In the genomic region with DNA sequence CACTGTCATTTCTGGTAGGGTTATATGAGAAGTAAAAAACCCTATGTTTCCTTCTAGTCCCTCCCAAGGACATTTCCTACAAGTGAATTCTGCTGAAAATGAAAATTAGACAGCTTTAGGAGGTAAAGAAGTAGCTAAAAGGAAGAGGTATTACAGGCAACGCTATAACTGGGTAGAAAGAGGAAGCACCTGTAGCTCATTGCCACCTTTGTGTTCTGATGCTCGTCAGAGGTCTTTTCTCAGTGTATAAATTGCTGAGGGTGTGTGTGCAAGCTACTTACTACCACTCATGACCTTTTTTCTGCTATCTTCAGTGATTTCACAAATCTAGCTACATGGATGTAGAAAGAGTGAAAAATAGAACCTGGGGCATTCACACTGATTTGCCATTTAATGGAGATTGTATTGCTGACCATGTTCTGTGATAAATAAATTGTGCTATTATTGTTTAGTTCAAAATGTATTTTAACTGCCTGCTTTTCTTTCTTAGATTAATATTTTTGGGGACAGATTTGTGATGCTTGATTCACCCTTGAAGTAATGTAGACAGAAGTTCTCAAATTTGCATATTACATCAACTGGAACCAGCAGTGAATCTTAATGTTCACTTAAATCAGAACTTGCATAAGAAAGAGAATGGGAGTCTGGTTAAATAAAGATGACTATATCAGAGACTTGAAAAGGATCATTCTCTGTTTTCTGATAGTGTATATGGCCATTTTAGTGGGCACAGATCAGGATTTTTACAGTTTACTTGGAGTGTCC, we compare ENCODE assay signal across 8 cellular contexts.
DNase-seq lines count a peak whose midpoint lies in the region; ATAC-seq and TF ChIP-seq lines count a peak whose summit lies in the region.

No MANE protein-coding gene starts in this region.

- TF ChIP-seq CTCF in GM12865 (IDR thresholded peaks at IDR 0.05; ENCODE audit: insufficient read depth, low read depth, low read length, missing control alignments): no peak

- H3K9me3 ChIP-seq in endocrine pancreas (ENCODE audit: control insufficient read depth, low read length): no peaks in the 10 kb centered on the region

- CTCF ChIA-PET in activated naive CD4-positive, alpha-beta T cell treated with anti-CD3 and anti-CD28 coated beads, Interleukin-2, amount 10 ng/mL, durations not matched to agents 7 days and 5 days (lab: Charles Lee): interaction anchor here (1.4 kb wide), 1 partner anchor 262 kb away, joined by 3 read pairs; no protein-coding TSS in a partner anchor

- no peaks in the 10 kb centered on the region for H3K27me3 ChIP-seq in endocrine pancreas (ENCODE audit: control insufficient read depth, insufficient read depth, low read length)

- peaks cover 18% of the 10 kb centered on the region for H3K4me1 ChIP-seq in endocrine pancreas (ENCODE audit: control insufficient read depth, insufficient read depth, low read length)

- no peaks in the 10 kb centered on the region for H3K9me3 Mint-ChIP-seq in activated naive CD4-positive, alpha-beta T cell treated with anti-CD3 and anti-CD28 coated beads, Interleukin-2, amount 10 ng/mL, durations not matched to agents 7 days and 5 days

- peak overlapping the region; percentile 2 for H3K9ac ChIP-seq in endocrine pancreas (ENCODE audit: control insufficient read depth, insufficient read depth, low read length)

- no peaks in the 10 kb centered on the region for H3K36me3 ChIP-seq in endocrine pancreas (ENCODE audit: control insufficient read depth, insufficient read depth, low read length)

- peak; percentile 54 for DNase-seq in GM12865 (ENCODE audit: low read depth)
- DNase-seq in activated effector memory CD4-positive, alpha-beta T cell treated with anti-CD3 and anti-CD28 coated beads, Interleukin-2, amount 50 U/mL, for 16 hours: no peak
- no peak for DNase-seq in activated CD4-positive, CD25-positive, alpha-beta regulatory T cell treated with anti-CD3 and anti-CD28 coated beads, Interleukin-2, amount 50 U/mL, for 72 hours
- no peak for DNase-seq in DMS114 treated with DMSO at 0.1 percent for 48 hours (lab: John Stamatoyannopoulos, UW; ENCODE audit: unreplicated experiment)
- DNase-seq in activated naive CD4-positive, alpha-beta T cell treated with anti-CD3 and anti-CD28 coated beads, Interleukin-2, amount 10 ng/mL, durations not matched to agents 7 days and 5 days: no peak

- H3K4me1 Mint-ChIP-seq in activated naive CD4-positive, alpha-beta T cell treated with anti-CD3 and anti-CD28 coated beads, Interleukin-2, amount 10 ng/mL, durations not matched to agents 7 days and 5 days: peaks cover 9% of the 10 kb centered on the region

- H3K36me3 Mint-ChIP-seq in activated naive CD4-positive, alpha-beta T cell treated with anti-CD3 and anti-CD28 coated beads, Interleukin-2, amount 10 ng/mL, durations not matched to agents 7 days and 5 days: peaks cover 2% of the 10 kb centered on the region

- H3K4me3 Mint-ChIP-seq in activated naive CD4-positive, alpha-beta T cell treated with anti-CD3 and anti-CD28 coated beads, Interleukin-2, amount 10 ng/mL, durations not matched to agents 7 days and 5 days: no peak overlapping the region

- peak overlapping the region; percentile 76 for H3K4me3 ChIP-seq in GM12865 (ENCODE audit: low read depth, low read length)
- peak overlapping the region; percentile 87 for H3K4me3 ChIP-seq in endocrine pancreas (ENCODE audit: control insufficient read depth, insufficient read depth, low read length)

- no peak overlapping the region for H3K27ac Mint-ChIP-seq in activated naive CD4-positive, alpha-beta T cell treated with anti-CD3 and anti-CD28 coated beads, Interleukin-2, amount 10 ng/mL, durations not matched to agents 7 days and 5 days

- ATAC-seq in GM21390 (IDR thresholded peaks at IDR 0.05; ENCODE audit: unreplicated experiment): peak; percentile 36
- ATAC-seq in HG03565 (IDR thresholded peaks at IDR 0.05; ENCODE audit: unreplicated experiment): peak; percentile 28

- no peaks in the 10 kb centered on the region for H3K27me3 Mint-ChIP-seq in activated naive CD4-positive, alpha-beta T cell treated with anti-CD3 and anti-CD28 coated beads, Interleukin-2, amount 10 ng/mL, durations not matched to agents 7 days and 5 days
